In genomic region chr11:127074151-127074761, GRCh38 we compare ENCODE assay signal across 8 cellular contexts.
DNase-seq lines count a peak whose midpoint lies in the region; ATAC-seq and TF ChIP-seq lines count a peak whose summit lies in the region.

No MANE protein-coding gene starts in this region.

- H3K36me3 ChIP-seq in mucosa of descending colon (ENCODE audit: low read depth), result no peaks in the 10 kb centered on the region

- TF ChIP-seq CTCF in AG10803 (conservative IDR thresholded peaks at IDR 0.05; ENCODE audit: low read length) (peak; percentile 72), activated B cell treated with CpG ODN at 0.5 μM for 24 hours (IDR thresholded peaks at IDR 0.05) (no peak), mucosa of descending colon (IDR thresholded peaks at IDR 0.05) (no peak)

- ATAC-seq in GM18519 (IDR thresholded peaks at IDR 0.05; ENCODE audit: low FRiP score, unreplicated experiment), result peak; percentile 81
- peak; percentile 97 for ATAC-seq in HG02852 (IDR thresholded peaks at IDR 0.05; ENCODE audit: unreplicated experiment)
- peak; percentile 25 for ATAC-seq in activated B cell treated with CpG ODN at 0.5 μM for 24 hours (ENCODE audit: low read depth)
- peak; percentile 92 for ATAC-seq in mucosa of descending colon
- no peak for ATAC-seq in T-helper 17 cell

- H3K36me3 Mint-ChIP-seq in activated B cell treated with CpG ODN at 0.5 μM for 24 hours (ENCODE audit: low read depth) (no peaks in the 10 kb centered on the region), T-helper 17 cell (ENCODE audit: low read depth) (no peaks in the 10 kb centered on the region)

- no peaks in the 10 kb centered on the region for H3K4me1 ChIP-seq in mucosa of descending colon (ENCODE audit: low read depth)

- intact Hi-C loops in activated B cell treated with CpG ODN at 0.5 μM for 24 hours (cut with micrococcal nuclease) (no loop called here), mucosa of descending colon (cut with DNase I, micrococcal nuclease) (no loop called here)

- H3K4me3 ChIP-seq in AG10803 (ENCODE audit: low read length), result no peak overlapping the region
- H3K4me3 ChIP-seq in mucosa of descending colon, result no peak overlapping the region

- H3K27ac Mint-ChIP-seq in activated B cell treated with CpG ODN at 0.5 μM for 24 hours (no peak overlapping the region), T-helper 17 cell (no peak overlapping the region)

- peaks cover 2% of the 10 kb centered on the region for H3K9me3 Mint-ChIP-seq in activated B cell treated with CpG ODN at 0.5 μM for 24 hours

- H3K27me3 Mint-ChIP-seq in activated B cell treated with CpG ODN at 0.5 μM for 24 hours (no peaks in the 10 kb centered on the region), T-helper 17 cell (peaks cover 11% of the 10 kb centered on the region)

- H3K4me3 Mint-ChIP-seq in activated B cell treated with CpG ODN at 0.5 μM for 24 hours (no peak overlapping the region), T-helper 17 cell (no peak overlapping the region)

- CTCF ChIA-PET in activated B cell treated with CpG ODN at 0.5 μM for 24 hours (lab: Charles Lee), result no interaction called here

- POLR2A ChIA-PET in activated B cell treated with CpG ODN at 0.5 μM for 24 hours (lab: Charles Lee), result no interaction called here

- DNase-seq in AG10803 (ENCODE audit: low read depth), result peak; percentile 92
- DNase-seq in NCI-H1092 treated with DMSO at 0.1 percent for 48 hours (lab: John Stamatoyannopoulos, UW), result peak; percentile 83
- no peak for DNase-seq in activated B cell treated with CpG ODN at 0.5 μM for 24 hours
- DNase-seq in mucosa of descending colon, result peak in 2 of 3 donors; percentile 43 to 60
- no peak for DNase-seq in KG1 (lab: John Stamatoyannopoulos, UW)
- no peak for DNase-seq in T-helper 17 cell

- peaks cover 4% of the 10 kb centered on the region for H3K4me1 Mint-ChIP-seq in activated B cell treated with CpG ODN at 0.5 μM for 24 hours
- H3K4me1 Mint-ChIP-seq in T-helper 17 cell, result peaks cover 2% of the 10 kb centered on the region

- H3K9me3 ChIP-seq in mucosa of descending colon, result no peaks in the 10 kb centered on the region
- no peaks in the 10 kb centered on the region for H3K9me3 ChIP-seq in T-helper 17 cell (ENCODE audit: control insufficient read depth, low read length, poor library complexity, severe bottlenecking)

Comparison
In these comparisons a context has a peak if more than half of its experiments do, and no peak if none do; other contexts are left out.
1. DNase-seq: peak in AG10803 (single experiment), NCI-H1092 treated with DMSO at 0.1 percent for 48 hours (single experiment) and mucosa of descending colon (2 of 3); none in activated B cell treated with CpG ODN at 0.5 μM for 24 hours (single experiment), KG1 (single experiment) and T-helper 17 cell (0 of 3).